Comparison of ENCODE assay signal across 8 cellular contexts in genomic region chr3:28348637-28349396, GRCh38. TPM values are rescaled to one million over a fixed set of nuclear protein-coding genes. Genes with fewer than 3 reads are reported as not detected.
DNase-seq lines count a peak whose midpoint lies in the region; ATAC-seq and TF ChIP-seq lines count a peak whose summit lies in the region.

AZI2 (minus strand) TSS chr3:28348824; CDS start chr3:28340617, 8,207 bp downstream.
A gene with protein sequence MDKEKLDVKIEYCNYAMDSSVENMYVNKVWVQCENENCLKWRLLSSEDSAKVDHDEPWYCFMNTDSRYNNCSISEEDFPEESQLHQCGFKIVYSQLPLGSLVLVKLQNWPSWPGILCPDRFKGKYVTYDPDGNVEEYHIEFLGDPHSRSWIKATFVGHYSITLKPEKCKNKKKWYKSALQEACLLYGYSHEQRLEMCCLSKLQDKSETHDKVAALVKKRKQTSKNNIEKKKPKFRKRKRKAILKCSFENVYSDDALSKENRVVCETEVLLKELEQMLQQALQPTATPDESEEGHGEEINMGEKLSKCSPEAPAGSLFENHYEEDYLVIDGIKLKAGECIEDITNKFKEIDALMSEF (plus strand): TSS chr3:28348721. CDS start chr3:28413069, 64,348 bp downstream.

- no peaks in the 10 kb centered on the region for H4K20me1 ChIP-seq in SU-DHL-6 (ENCODE audit: low read depth, low read length)

- peaks cover 4% of the 10 kb centered on the region; the same call in 1 of the 2 replicates for H3K79me2 ChIP-seq in SU-DHL-6 (ENCODE audit: insufficient read depth, low read length)

- H3K9me2 ChIP-seq in SU-DHL-6 (replicated peaks; ENCODE audit: insufficient read depth, low read length): no peaks in the 10 kb centered on the region

- peaks cover 44% of the 10 kb centered on the region for H3K4me1 ChIP-seq in adipocyte (ENCODE audit: control insufficient read depth, insufficient read depth, low read length)
- peaks cover 24 to 43% (median 32%) of the 10 kb centered on the region in 4 donors for H3K4me1 ChIP-seq in upper lobe of left lung

- H2AFZ ChIP-seq in SU-DHL-6 (ENCODE audit: low read depth, low read length, severe bottlenecking): peak within 1 kb of the TSS; percentile 81

- H3K27me3 ChIP-seq in SU-DHL-6 (ENCODE audit: low read length) (no peaks in the 10 kb centered on the region), adipocyte (replicated peaks; ENCODE audit: control insufficient read depth, insufficient read depth, low read length) (no peaks in the 10 kb centered on the region), upper lobe of left lung (no peaks in the 10 kb centered on the region)

- H3K27ac ChIP-seq in SU-DHL-6 (ENCODE audit: low read depth, low read length) (peak within 1 kb of the TSS; percentile 40), upper lobe of left lung (peak within 1 kb of the TSS; percentile 98 to 100 (median 99))

- intact Hi-C loops in cardiac septum (cut with DNase I): loop anchor here (5.0 kb wide), 1 partner anchor 107 kb away; the partner anchor contains the start of gene CMC1

- no peaks in the 10 kb centered on the region for H3F3A ChIP-seq in SU-DHL-6 (ENCODE audit: insufficient read depth)

- H3K4me3 ChIP-seq in SU-DHL-6 (ENCODE audit: insufficient read depth, low read length, poor library complexity, severe bottlenecking) (peak within 1 kb of the TSS; percentile 66), adipocyte (ENCODE audit: low read length) (peak within 1 kb of the TSS; percentile 93), upper lobe of left lung (peak within 1 kb of the TSS; percentile 53 to 82 (median 71))

- H3K4me2 ChIP-seq in SU-DHL-6 (ENCODE audit: low read depth, low read length, poor library complexity, severe bottlenecking): peak within 1 kb of the TSS; percentile 95

- WGBS in upper lobe of left lung, 2 donors: 0% methylated on average over 9 to 45 of the region's 79 CpGs

- H3K36me3 ChIP-seq in SU-DHL-6 (ENCODE audit: low read length): peaks cover 8% of the 10 kb centered on the region; the same call in 1 of the 2 replicates
- no peaks in the 10 kb centered on the region for H3K36me3 ChIP-seq in adipocyte (ENCODE audit: control insufficient read depth, insufficient read depth, low read length, severe bottlenecking)
- peaks cover 0 to 8% (median 4%) of the 10 kb centered on the region in 4 donors for H3K36me3 ChIP-seq in upper lobe of left lung

- H3K9ac ChIP-seq in SU-DHL-6 (ENCODE audit: low read length) (peak within 1 kb of the TSS; percentile 73), adipocyte (ENCODE audit: low read length) (peak within 1 kb of the TSS; percentile 98)

- TF ChIP-seq POLR2A in upper lobe of left lung (IDR thresholded peaks at IDR 0.05): peak in 3 of 4 donors; percentile 80 to 89 (median 86)

- peak in 1 of 4 donors; percentile 29 for TF ChIP-seq EP300 in upper lobe of left lung (IDR thresholded peaks at IDR 0.05)

- peak; percentile 29 for TF ChIP-seq CTCF in GM12873 (IDR thresholded peaks at IDR 0.05; ENCODE audit: insufficient read depth, low read depth, low read length, missing control alignments)
- no peak for TF ChIP-seq CTCF in SU-DHL-6 (IDR thresholded peaks at IDR 0.05; ENCODE audit: insufficient read depth, low read length, poor library complexity, severe bottlenecking)
- TF ChIP-seq CTCF in upper lobe of left lung (IDR thresholded peaks at IDR 0.05): peak in 2 of 6 experiments; percentile 17 to 29

- ATAC-seq in HG02759 (IDR thresholded peaks at IDR 0.05; ENCODE audit: unreplicated experiment) (peak; percentile 93), upper lobe of left lung (ENCODE audit: low FRiP score in 2 of 2) (peak; percentile 96 to 99)

- peak; percentile 70 for DNase-seq in NCI-H128 (lab: John Stamatoyannopoulos, UW; ENCODE audit: unreplicated experiment)
- DNase-seq in adipocyte (ENCODE audit: low read depth): peak; percentile 99
- DNase-seq in cardiac septum (ENCODE audit: low spot score): peak; percentile 97
- DNase-seq in pons (ENCODE audit: low spot score): peak; percentile 92
- DNase-seq in upper lobe of left lung: peak; percentile 97 to 99

- no peaks in the 10 kb centered on the region for H3K9me3 ChIP-seq in SU-DHL-6 (ENCODE audit: insufficient read depth, low read length)
- H3K9me3 ChIP-seq in adipocyte (ENCODE audit: control insufficient read depth, low read length): no peaks in the 10 kb centered on the region
- peaks cover 3 to 20% (median 18%) of the 10 kb centered on the region in 4 donors for H3K9me3 ChIP-seq in upper lobe of left lung

RNA-seq across cellular contexts. Expression of gene AZI2, which starts in this region (rescaled TPM):
- total RNA-seq in cardiac septum: 38.3 TPM
- 100 to 1,000 TPM in 1 of 6 donors, 10 to 100 TPM in 5; 48.2 to 101 (median 70.7) TPM for total RNA-seq in upper lobe of left lung

RNA-seq across cellular contexts. Expression of the second gene that starts in this region (rescaled TPM):
- total RNA-seq in cardiac septum (2.1 TPM), upper lobe of left lung (1 to 10 TPM in 2 of 6 donors, under 1 TPM in 3, not detected in 1; 0.46 to 1.2 (median 0.89) TPM)

Comparison
In these comparisons a context has a peak if more than half of its experiments do, and no peak if none do; other contexts are left out.
1. Peak in every context shown above with its lines: DNase-seq, ATAC-seq, H3K4me3 ChIP-seq and H3K27ac ChIP-seq.